ENCODE assay signal across 15 cellular contexts in genomic region chr3:73765878-73766564, GRCh38.
DNase-seq lines count a peak whose midpoint lies in the region; ATAC-seq, FAIRE-seq and TF ChIP-seq lines count a peak whose summit lies in the region.
"Had no signal": no experiment of that assay in that cellular context is flagged by ENCODE, and none has a peak within 500 bp of the region (broad histone marks: within the 10 kb centered on the region; RNA-seq: fewer than 3 reads in every experiment).

No MANE protein-coding gene starts in this region.

- H3K9ac ChIP-seq in SK-N-SH = no peak overlapping the region

- peak overlapping the region; percentile 70 for H2AFZ ChIP-seq in SK-N-SH (ENCODE audit: low read depth)

- H3K79me2 ChIP-seq in SK-N-SH (ENCODE audit: insufficient read depth) = no peaks in the 10 kb centered on the region

- CTCF ChIA-PET in SK-N-SH (lab: Yijun Ruan, JAX) = interaction anchor here (0.9 to 1.8 kb wide), 4 partner anchors 15 to 161 kb away, joined by 3 to 6 read pairs (median 3); no protein-coding TSS in a partner anchor

- TF ChIP-seq POLR2A in gastroesophageal sphincter (IDR thresholded peaks at IDR 0.05) (no peak), gastrocnemius medialis (IDR thresholded peaks at IDR 0.05) (no peak)

- peaks cover 11 to 19% of the 10 kb centered on the region in 2 experiments; a peak in 3 of 4 replicates for H3K4me1 ChIP-seq in SK-N-SH (ENCODE audit: control insufficient read depth in 1 of 2, insufficient read depth in 2 of 2, low read depth in 1 of 2, low read length in 1 of 2)
- H3K4me1 ChIP-seq in gastroesophageal sphincter = peaks cover 0 to 27% (median 0%) of the 10 kb centered on the region in 3 donors
- peaks cover 9 to 20% of the 10 kb centered on the region in 2 donors for H3K4me1 ChIP-seq in gastrocnemius medialis

- no peak for TF ChIP-seq RAD21 in SK-N-SH (IDR thresholded peaks at IDR 0.05; ENCODE audit: low read length)

- DNase-seq in CD1c-positive myeloid dendritic cell (ENCODE audit: extremely low spot score) (peak; percentile 45), SK-N-SH (no peak), gastrocnemius medialis (no peak), NCI-H187 (lab: John Stamatoyannopoulos, UW) (no peak), D721Med (ENCODE audit: insufficient read length, low spot score) (no peak), HuH-7 (ENCODE audit: low spot score) (no peak)
- DNase-seq: activated CD4-positive, CD25-positive, alpha-beta regulatory T cell; activated gamma-delta T cell; CD4-positive, alpha-beta T cell; cerebellar nuclear complex; glutamatergic neuron; mesendoderm; NCI-H1694 had no signal

- peaks cover 18% of the 10 kb centered on the region for H3F3A ChIP-seq in SK-N-SH (replicated peaks; ENCODE audit: insufficient read depth)

- H3K4me2 ChIP-seq in SK-N-SH = peak overlapping the region; percentile 44; the same call in 1 of the 2 replicates

- TF ChIP-seq EP300 in SK-N-SH (IDR thresholded peaks at IDR 0.05; ENCODE audit: borderline replicate concordance in 1 of 2, low read depth in 1 of 2, low read length in 1 of 2) (no peak), gastroesophageal sphincter (IDR thresholded peaks at IDR 0.05) (no peak)

- H3K9me2 ChIP-seq in SK-N-SH = no peaks in the 10 kb centered on the region

- H3K9me3 ChIP-seq in SK-N-SH = no peaks in the 10 kb centered on the region
- no peaks in the 10 kb centered on the region for H3K9me3 ChIP-seq in gastroesophageal sphincter
- no peaks in the 10 kb centered on the region for H3K9me3 ChIP-seq in gastrocnemius medialis

- H3K36me3 ChIP-seq in SK-N-SH (replicated peaks in 1 of 2; ENCODE audit: control insufficient read depth in 1 of 2, insufficient read depth in 2 of 2, low read length in 1 of 2) (no peaks in the 10 kb centered on the region), gastroesophageal sphincter (no peaks in the 10 kb centered on the region), gastrocnemius medialis (no peaks in the 10 kb centered on the region)

- H3K27ac ChIP-seq in SK-N-SH (ENCODE audit: low read depth in 2 of 2, low read length in 1 of 2) (peak overlapping the region; percentile 66 to 76; a peak in 3 of 4 replicates), gastroesophageal sphincter (peak overlapping the region; percentile 53 to 76 (median 72)), gastrocnemius medialis (peak overlapping the region; percentile 49 to 69 (median 64))

- POLR2A ChIA-PET in SK-N-SH (lab: Yijun Ruan, JAX) = no interaction called here

- no peaks in the 10 kb centered on the region for H3K27me3 ChIP-seq in SK-N-SH (ENCODE audit: insufficient read depth)
- no peaks in the 10 kb centered on the region for H3K27me3 ChIP-seq in gastroesophageal sphincter
- H3K27me3 ChIP-seq in gastrocnemius medialis = no peaks in the 10 kb centered on the region

- intact Hi-C loops in gastrocnemius medialis (cut with DNase I; ENCODE audit: low total_unique reads) = no loop called here

- H3K4me3 ChIP-seq in SK-N-SH (ENCODE audit: low read depth in 2 of 2, low read length in 1 of 2) (no peak overlapping the region), gastroesophageal sphincter (no peak overlapping the region), gastrocnemius medialis (no peak overlapping the region)

- WGBS in SK-N-SH (ENCODE audit: low lambda C conversion rate) = 61% methylated on average over 6 of the region's 6 CpGs
- WGBS in gastroesophageal sphincter (ENCODE audit: low coverage in 1 of 2), 2 donors = 50 to 63% methylated on average over 6 of the region's 6 CpGs

- no peak for FAIRE-seq in D721Med (lab: Jason Lieb, UNC)

- TF ChIP-seq CTCF in SK-N-SH (IDR thresholded peaks at IDR 0.05) = no peak
- TF ChIP-seq CTCF in gastroesophageal sphincter (IDR thresholded peaks at IDR 0.05) = no peak
- no peak for TF ChIP-seq CTCF in gastrocnemius medialis (IDR thresholded peaks at IDR 0.05 in 4 of 5, conservative IDR thresholded peaks at IDR 0.05 in 1 of 5)
- TF ChIP-seq CTCF in D721Med (IDR thresholded peaks at IDR 0.05; ENCODE audit: insufficient read depth, missing control alignments) = no peak

- no peaks in the 10 kb centered on the region for H4K20me1 ChIP-seq in SK-N-SH (ENCODE audit: insufficient read depth)

- in situ Hi-C loops in gastrocnemius medialis (cut with MboI; ENCODE audit: low sequenced_read_pairs in 4 of 4) = no loop called here

- peak; percentile 66 for ATAC-seq in gastroesophageal sphincter
- ATAC-seq in gastrocnemius medialis = peak; percentile 44 to 46
- no peak for ATAC-seq in GM19397 (IDR thresholded peaks at IDR 0.05; ENCODE audit: unreplicated experiment)

TF ChIP-seq in SK-N-SH, 30 proteins besides CTCF, POLR2A, EP300 and RAD21:
- no peak for TF ChIP-seq RXRA (IDR thresholded peaks at IDR 0.05; ENCODE audit: borderline replicate concordance, low read depth)
TF ChIP-seq in SK-N-SH: peak in this region for 0.
